Comparison of ENCODE assay signal across 23 cellular contexts in the genomic region with DNA sequence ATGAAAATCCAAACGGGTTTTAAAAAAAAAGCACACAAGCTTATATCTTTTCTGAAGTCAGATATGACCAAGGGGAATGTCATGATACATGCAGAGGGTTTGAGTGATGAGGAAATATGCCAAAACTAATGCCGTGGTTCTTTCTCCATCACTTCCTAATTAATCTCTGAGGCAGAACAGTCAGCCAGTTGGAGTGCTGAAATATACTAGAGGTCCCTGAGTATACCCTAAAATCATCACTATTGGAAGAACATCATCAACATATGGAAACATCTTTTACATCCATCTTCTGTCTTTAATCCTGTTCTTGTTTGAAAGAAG.
"Had no signal": no experiment of that assay in that cellular context is flagged by ENCODE, and none has a peak within 500 bp of the region (broad histone marks: within the 10 kb centered on the region; RNA-seq: fewer than 3 reads in every experiment).

No MANE protein-coding gene starts in this region.

- H3K4me3 ChIP-seq: neural progenitor cell, thyroid gland, upper lobe of left lung had no signal

- H3K9me3 ChIP-seq: thyroid gland, upper lobe of left lung had no signal

- H3K4me1 ChIP-seq: neural progenitor cell, thyroid gland, upper lobe of left lung had no signal

- ATAC-seq: activated CD4-positive, alpha-beta T cell treated with anti-CD3 and anti-CD28 coated beads for 36 hours; activated T-cell treated with anti-CD3 and anti-CD28 coated beads, Interleukin-2, amount 50 U/mL, for 72 hours; effector memory CD8-positive, alpha-beta T cell; stimulated activated effector memory CD8-positive, alpha-beta T cell treated with anti-CD3 and anti-CD28 coated beads, Interleukin-12 subunit alpha, Interleukin-12 subunit beta, amount 100 ng/mL, for 72 hours had no signal

- H3K9ac ChIP-seq: neural progenitor cell had no signal

- H3K4me2 ChIP-seq: neural progenitor cell had no signal

- DNase-seq: activated CD4-positive, alpha-beta T cell treated with anti-CD3 and anti-CD28 coated beads for 36 hours; activated CD4-positive, CD25-positive, alpha-beta regulatory T cell; activated naive CD4-positive, alpha-beta T cell treated with Interleukin-2 at 50 U/mL for 16 hours; activated naive CD8-positive, alpha-beta T cell treated with anti-CD3 and anti-CD28 coated beads for 36 hours; activated T-cell treated with anti-CD3 and anti-CD28 coated beads for 4 hours; activated T-cell treated with anti-CD3 and anti-CD28 coated beads, Interleukin-2, amount 50 U/mL, for 72 hours; amniotic stem cell; caudate nucleus; cortex of kidney; effector memory CD8-positive, alpha-beta T cell; erythroblast; head of caudate nucleus; left ventricle myocardium superior; naive B cell; occipital lobe; posterior cingulate gyrus; right cardiac atrium; stimulated activated CD4-positive, alpha-beta T cell treated with anti-CD3 and anti-CD28 coated beads, Interleukin-4, amount 100 ng/mL, for 1 hour; substantia nigra; thyroid gland; upper lobe of left lung had no signal

- H3K27me3 ChIP-seq: neural progenitor cell, thyroid gland, upper lobe of left lung had no signal

- H3K36me3 ChIP-seq: neural progenitor cell, thyroid gland, upper lobe of left lung had no signal

- H3K27ac ChIP-seq: neural progenitor cell, thyroid gland, upper lobe of left lung had no signal
